ENCODE assay signal across 38 cellular contexts in the genomic region with DNA sequence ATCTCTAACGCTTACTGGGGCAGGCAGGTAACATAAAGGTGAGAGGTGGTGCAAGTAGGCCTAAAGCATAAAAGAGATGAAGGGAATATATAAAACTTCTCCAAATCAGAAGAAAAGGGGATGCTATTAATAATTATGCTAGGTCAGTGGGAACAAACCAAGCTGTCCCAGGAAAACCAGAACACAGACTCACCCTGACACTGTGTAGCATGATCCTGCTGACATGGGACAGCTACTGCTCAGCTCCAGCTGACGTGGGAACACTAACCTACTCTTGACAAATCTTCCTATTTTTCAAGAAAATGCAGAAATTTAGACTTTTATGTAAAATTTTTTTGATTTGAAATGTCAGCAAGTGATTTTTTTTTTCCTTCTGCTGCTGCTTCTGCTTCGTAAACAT.
"Had no signal": no experiment of that assay in that cellular context is flagged by ENCODE, and none has a peak within 500 bp of the region (broad histone marks: within the 10 kb centered on the region; RNA-seq: fewer than 3 reads in every experiment).

No MANE protein-coding gene starts in this region.

- DNase-seq: activated effector memory CD4-positive, alpha-beta T cell treated with anti-CD3 and anti-CD28 coated beads, Interleukin-2, amount 50 U/mL, for 16 hours; activated effector memory CD4-positive, alpha-beta T cell treated with Interleukin-2 at 50 U/mL for 16 hours; activated gamma-delta T cell; activated gamma-delta T cell treated with Interleukin-2 at 50 U/mL for 16 hours; activated naive CD4-positive, alpha-beta T cell; activated naive CD4-positive, alpha-beta T cell treated with anti-CD3 and anti-CD28 coated beads for 36 hours; activated naive CD4-positive, alpha-beta T cell treated with anti-CD3 and anti-CD28 coated beads, Interleukin-2, amount 10 ng/mL, durations not matched to agents 7 days and 5 days; activated naive CD4-positive, alpha-beta T cell treated with anti-CD3 and anti-CD28 coated beads, Interleukin-2, amount 50 U/mL, for 16 hours; activated naive CD4-positive, alpha-beta T cell treated with Interleukin-2 at 50 U/mL for 16 hours; activated naive CD8-positive, alpha-beta T cell treated with anti-CD3 and anti-CD28 coated beads for 36 hours; activated naive CD8-positive, alpha-beta T cell treated with anti-CD3 and anti-CD28 coated beads, Interleukin-2, amount 10 ng/mL, durations not matched to agents 7 days and 5 days; activated naive CD8-positive, alpha-beta T cell treated with anti-CD3 and anti-CD28 coated beads, Interleukin-2, amount 50 U/mL, for 24 hours; activated T-cell treated with anti-CD3 and anti-CD28 coated beads for 4 hours; activated T-cell treated with anti-CD3 and anti-CD28 coated beads, Interleukin-2, amount 50 U/mL, for 1 hour; activated T-cell treated with anti-CD3 and anti-CD28 coated beads, Interleukin-2, amount 50 U/mL, for 24 hours; activated T-cell treated with anti-CD3 and anti-CD28 coated beads, Interleukin-2, amount 50 U/mL, for 4 hours; activated T-cell treated with anti-CD3 and anti-CD28 coated beads, Interleukin-2, amount 50 U/mL, for 48 hours; activated T-cell treated with anti-CD3 and anti-CD28 coated beads, Interleukin-2, amount 50 U/mL, for 72 hours; adrenal gland; amygdala; anterior cingulate cortex; aorta; body of pancreas; brain microvascular endothelial cell; caudate nucleus; central memory CD4-positive, alpha-beta T cell; cerebellar nuclear complex had no signal

- H3K36me3 Mint-ChIP-seq: activated naive CD4-positive, alpha-beta T cell treated with anti-CD3 and anti-CD28 coated beads, Interleukin-2, amount 10 ng/mL, durations not matched to agents 7 days and 5 days; activated naive CD4-positive, alpha-beta T cell treated with anti-CD3 and anti-CD28 coated beads, Interleukin-2, amount 50 U/mL, for 24 hours; activated naive CD4-positive, alpha-beta T cell treated with anti-CD3 and anti-CD28 coated beads, Interleukin-2, amount 50 U/mL, for 72 hours; activated naive CD8-positive, alpha-beta T cell; activated naive CD8-positive, alpha-beta T cell treated with anti-CD3 and anti-CD28 coated beads for 36 hours; activated naive CD8-positive, alpha-beta T cell treated with anti-CD3 and anti-CD28 coated beads, Interleukin-2, amount 10 ng/mL, durations not matched to agents 7 days and 5 days; brain had no signal

- H3K36me3 ChIP-seq: adrenal gland, ascending aorta, brain microvascular endothelial cell, breast epithelium, cardiac muscle cell had no signal

- H3K27ac Mint-ChIP-seq: activated naive CD4-positive, alpha-beta T cell treated with anti-CD3 and anti-CD28 coated beads for 36 hours; activated naive CD4-positive, alpha-beta T cell treated with anti-CD3 and anti-CD28 coated beads, Interleukin-2, amount 10 ng/mL, durations not matched to agents 7 days and 5 days; activated naive CD4-positive, alpha-beta T cell treated with anti-CD3 and anti-CD28 coated beads, Interleukin-2, amount 50 U/mL, for 24 hours; activated naive CD4-positive, alpha-beta T cell treated with anti-CD3 and anti-CD28 coated beads, Interleukin-2, amount 50 U/mL, for 72 hours; activated naive CD8-positive, alpha-beta T cell; activated naive CD8-positive, alpha-beta T cell treated with anti-CD3 and anti-CD28 coated beads for 36 hours; activated naive CD8-positive, alpha-beta T cell treated with anti-CD3 and anti-CD28 coated beads, Interleukin-2, amount 10 ng/mL, durations not matched to agents 7 days and 5 days; activated naive CD8-positive, alpha-beta T cell treated with anti-CD3 and anti-CD28 coated beads, Interleukin-2, amount 50 U/mL, for 24 hours; activated T-cell treated with anti-CD3 and anti-CD28 coated beads, Interleukin-2, amount 50 U/mL, for 24 hours; activated T-cell treated with anti-CD3 and anti-CD28 coated beads, Interleukin-2, amount 50 U/mL, for 72 hours; activated T-helper 1 cell treated with anti-CD3 and anti-CD28 coated beads, Interleukin-12 subunit alpha, Interleukin-12 subunit beta, Interleukin-2, Interleukin-4 antibody, amounts not matched to agents 30 ng/mL and 10 ng/mL and 1 ng/mL, durations not matched to agents 14 hours and 24 hours and 36 hours; activated T-helper 17 cell treated with anti-CD3 and anti-CD28 coated beads, Interleukin-2, amount 50 U/mL, for 72 hours; activated T-helper 2 cell treated with anti-CD3 and anti-CD28 coated beads, Interferon-gamma antibody, Interleukin-2, Interleukin-4, amounts not matched to agents 10 μg/mL and 5 μg/mL and 100 μg/mL, durations not matched to agents 14 hours and 24 hours and 36 hours; brain had no signal

- H3K4me3 ChIP-seq: adrenal gland, ascending aorta, body of pancreas, breast epithelium, cardiac muscle cell had no signal

- H3K27me3 ChIP-seq: adrenal gland, ascending aorta, body of pancreas, brain microvascular endothelial cell, breast epithelium, cardiac muscle cell had no signal

- H3K27ac ChIP-seq: adrenal gland, ascending aorta, body of pancreas, brain microvascular endothelial cell, breast epithelium, cardiac muscle cell had no signal

- H3K4me1 ChIP-seq: adrenal gland, body of pancreas, breast epithelium had no signal

- H3K4me1 Mint-ChIP-seq: activated naive CD4-positive, alpha-beta T cell treated with anti-CD3 and anti-CD28 coated beads, Interleukin-2, amount 10 ng/mL, durations not matched to agents 7 days and 5 days; activated naive CD4-positive, alpha-beta T cell treated with anti-CD3 and anti-CD28 coated beads, Interleukin-2, amount 50 U/mL, for 24 hours; activated naive CD8-positive, alpha-beta T cell treated with anti-CD3 and anti-CD28 coated beads for 36 hours; activated naive CD8-positive, alpha-beta T cell treated with anti-CD3 and anti-CD28 coated beads, Interleukin-2, amount 10 ng/mL, durations not matched to agents 7 days and 5 days; activated naive CD8-positive, alpha-beta T cell treated with anti-CD3 and anti-CD28 coated beads, Interleukin-2, amount 50 U/mL, for 24 hours; activated T-helper 17 cell treated with anti-CD3 and anti-CD28 coated beads, Interleukin-2, amount 50 U/mL, for 72 hours; brain; central memory CD8-positive, alpha-beta T cell had no signal

- H3K27me3 Mint-ChIP-seq: activated naive CD4-positive, alpha-beta T cell treated with anti-CD3 and anti-CD28 coated beads, Interleukin-2, amount 10 ng/mL, durations not matched to agents 7 days and 5 days; activated naive CD4-positive, alpha-beta T cell treated with anti-CD3 and anti-CD28 coated beads, Interleukin-2, amount 50 U/mL, for 24 hours; activated naive CD8-positive, alpha-beta T cell; activated naive CD8-positive, alpha-beta T cell treated with anti-CD3 and anti-CD28 coated beads for 36 hours; activated naive CD8-positive, alpha-beta T cell treated with anti-CD3 and anti-CD28 coated beads, Interleukin-2, amount 10 ng/mL, durations not matched to agents 7 days and 5 days; activated T-cell treated with anti-CD3 and anti-CD28 coated beads, Interleukin-2, amount 50 U/mL, for 24 hours; activated T-helper 17 cell treated with anti-CD3 and anti-CD28 coated beads, Interleukin-2, amount 50 U/mL, for 72 hours; brain; central memory CD8-positive, alpha-beta T cell had no signal

- H3K9me3 ChIP-seq: adrenal gland, ascending aorta, body of pancreas, breast epithelium had no signal

- H3K4me3 Mint-ChIP-seq: activated naive CD4-positive, alpha-beta T cell treated with anti-CD3 and anti-CD28 coated beads for 36 hours; activated naive CD4-positive, alpha-beta T cell treated with anti-CD3 and anti-CD28 coated beads, Interleukin-2, amount 10 ng/mL, durations not matched to agents 7 days and 5 days; activated naive CD4-positive, alpha-beta T cell treated with anti-CD3 and anti-CD28 coated beads, Interleukin-2, amount 50 U/mL, for 24 hours; activated naive CD8-positive, alpha-beta T cell; activated naive CD8-positive, alpha-beta T cell treated with anti-CD3 and anti-CD28 coated beads for 36 hours; activated naive CD8-positive, alpha-beta T cell treated with anti-CD3 and anti-CD28 coated beads, Interleukin-2, amount 10 ng/mL, durations not matched to agents 7 days and 5 days; activated naive CD8-positive, alpha-beta T cell treated with anti-CD3 and anti-CD28 coated beads, Interleukin-2, amount 50 U/mL, for 24 hours; activated T-cell treated with anti-CD3 and anti-CD28 coated beads, Interleukin-2, amount 50 U/mL, for 24 hours; activated T-cell treated with anti-CD3 and anti-CD28 coated beads, Interleukin-2, amount 50 U/mL, for 4 hours; activated T-cell treated with anti-CD3 and anti-CD28 coated beads, Interleukin-2, amount 50 U/mL, for 72 hours; activated T-helper 1 cell treated with anti-CD3 and anti-CD28 coated beads, Interleukin-12 subunit alpha, Interleukin-12 subunit beta, Interleukin-2, Interleukin-4 antibody, amounts not matched to agents 30 ng/mL and 10 ng/mL and 1 ng/mL, durations not matched to agents 14 hours and 24 hours and 36 hours; activated T-helper 17 cell treated with anti-CD3 and anti-CD28 coated beads, Interleukin-2, amount 50 U/mL, for 72 hours; brain; central memory CD8-positive, alpha-beta T cell had no signal

- H3K9me3 Mint-ChIP-seq: activated naive CD4-positive, alpha-beta T cell treated with anti-CD3 and anti-CD28 coated beads for 36 hours; activated naive CD4-positive, alpha-beta T cell treated with anti-CD3 and anti-CD28 coated beads, Interleukin-2, amount 10 ng/mL, durations not matched to agents 7 days and 5 days; activated naive CD4-positive, alpha-beta T cell treated with anti-CD3 and anti-CD28 coated beads, Interleukin-2, amount 50 U/mL, for 24 hours; activated naive CD4-positive, alpha-beta T cell treated with anti-CD3 and anti-CD28 coated beads, Interleukin-2, amount 50 U/mL, for 72 hours; activated naive CD8-positive, alpha-beta T cell treated with anti-CD3 and anti-CD28 coated beads for 36 hours; activated naive CD8-positive, alpha-beta T cell treated with anti-CD3 and anti-CD28 coated beads, Interleukin-2, amount 10 ng/mL, durations not matched to agents 7 days and 5 days; activated naive CD8-positive, alpha-beta T cell treated with anti-CD3 and anti-CD28 coated beads, Interleukin-2, amount 50 U/mL, for 24 hours; activated T-cell treated with anti-CD3 and anti-CD28 coated beads, Interleukin-2, amount 50 U/mL, for 24 hours; activated T-cell treated with anti-CD3 and anti-CD28 coated beads, Interleukin-2, amount 50 U/mL, for 4 hours; activated T-cell treated with anti-CD3 and anti-CD28 coated beads, Interleukin-2, amount 50 U/mL, for 72 hours; activated T-helper 1 cell treated with anti-CD3 and anti-CD28 coated beads, Interleukin-12 subunit alpha, Interleukin-12 subunit beta, Interleukin-2, Interleukin-4 antibody, amounts not matched to agents 30 ng/mL and 10 ng/mL and 1 ng/mL, durations not matched to agents 14 hours and 24 hours and 36 hours; activated T-helper 17 cell treated with anti-CD3 and anti-CD28 coated beads, Interleukin-2, amount 50 U/mL, for 72 hours; activated T-helper 2 cell treated with anti-CD3 and anti-CD28 coated beads, Interferon-gamma antibody, Interleukin-2, Interleukin-4, amounts not matched to agents 10 μg/mL and 5 μg/mL and 100 μg/mL, durations not matched to agents 14 hours and 24 hours and 36 hours had no signal

- ATAC-seq: activated naive CD4-positive, alpha-beta T cell treated with anti-CD3 and anti-CD28 coated beads, Interleukin-2, amount 50 U/mL, for 72 hours; activated naive CD8-positive, alpha-beta T cell treated with anti-CD3 and anti-CD28 coated beads, Interleukin-2, amount 50 U/mL, for 24 hours; activated T-cell treated with anti-CD3 and anti-CD28 coated beads, Interleukin-2, amount 50 U/mL, for 4 hours; activated T-cell treated with anti-CD3 and anti-CD28 coated beads, Interleukin-2, amount 50 U/mL, for 72 hours; activated T-helper 17 cell treated with anti-CD3 and anti-CD28 coated beads, Interleukin-2, amount 50 U/mL, for 72 hours; body of pancreas had no signal
